Comparison of ENCODE assay signal across 18 cellular contexts in the genomic region with DNA sequence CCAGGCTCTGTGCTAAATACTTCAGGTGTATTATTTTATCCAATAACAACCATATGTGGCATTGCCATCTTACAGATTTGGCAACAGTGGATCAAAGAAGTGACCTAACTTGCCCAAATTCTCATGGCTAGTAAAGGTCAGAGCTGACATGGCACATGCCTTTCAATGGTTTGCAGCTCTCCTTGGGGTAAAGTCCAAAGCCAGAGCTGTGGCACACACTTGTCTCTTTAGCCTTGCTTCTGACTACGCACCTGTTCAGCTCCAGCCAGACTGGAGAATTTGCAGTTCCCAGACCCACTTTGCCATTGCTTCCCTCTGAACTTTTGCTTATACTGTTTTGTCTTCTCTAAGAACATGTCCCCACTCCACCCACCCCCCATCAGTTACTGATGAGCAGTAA. TPM values are rescaled to one million over a fixed set of nuclear protein-coding genes. Genes with fewer than 3 reads are reported as not detected.
DNase-seq lines count a peak whose midpoint lies in the region; ATAC-seq and TF ChIP-seq lines count a peak whose summit lies in the region.
"Had no signal": no experiment of that assay in that cellular context is flagged by ENCODE, and none has a peak within 500 bp of the region (broad histone marks: within the 10 kb centered on the region; RNA-seq: fewer than 3 reads in every experiment).

No MANE protein-coding gene starts in this region.

- no peak for TF ChIP-seq CTCF in PC-9 (conservative IDR thresholded peaks at IDR 0.05)

- CTCF ChIA-PET in PC-9 (lab: Charles Lee) = interaction anchor here (0.6 kb wide), 1 partner anchor 25 kb away, joined by 3 read pairs; no protein-coding TSS in a partner anchor

- no TSS peak for BruUV-seq in PC-9 (replicated peaks; lab: Mats Ljungman, UMichigan)

- peak overlapping the region in 2 of 11 experiments; percentile 38 to 69; a peak in 2 of 22 replicates for H3K9ac ChIP-seq in BLaER1 treated with 17β-estradiol and CSF1 and Interleukin-3, amounts not matched to agents 10 nM and 100 nM
- H3K9ac ChIP-seq: parathyroid adenoma had no signal

- H3K4me3 ChIP-seq in BLaER1 treated with 17β-estradiol and CSF1 and Interleukin-3, amounts not matched to agents 10 nM and 100 nM = no peak overlapping the region
- no peak overlapping the region for H3K4me3 ChIP-seq in CD4-positive, CD25-positive, alpha-beta regulatory T cell (ENCODE audit: low read depth, low read length)
- H3K4me3 ChIP-seq in PC-9 = no peak overlapping the region
- H3K4me3 ChIP-seq: mucosa of descending colon, tibial artery had no signal

- no peaks in the 10 kb centered on the region for H4K20me1 ChIP-seq in BLaER1 treated with 17β-estradiol and CSF1 and Interleukin-3, amounts not matched to agents 10 nM and 100 nM
- H4K20me1 ChIP-seq in PC-9 (ENCODE audit: insufficient read depth) = no peaks in the 10 kb centered on the region

- WGBS in adipose tissue, 3 donors = 96 to 100% (median 100%) methylated on average over 1 of the region's 1 CpG

- ATAC-seq in CD4-positive, CD25-positive, alpha-beta regulatory T cell (ENCODE audit: low read depth in 2 of 2) = no peak
- no peak for ATAC-seq in natural killer cell treated with Interleukin-12 subunit alpha and Interleukin-12 subunit beta and Interleukin-15 and Interleukin-18, amount 100 ng/mL, for 72 hours
- ATAC-seq: mucosa of descending colon had no signal

- peaks cover 6 to 66% (median 23%) of the 10 kb centered on the region in 11 experiments; a peak in 20 of 22 replicates for H3K36me3 ChIP-seq in BLaER1 treated with 17β-estradiol and CSF1 and Interleukin-3, amounts not matched to agents 10 nM and 100 nM
- peaks cover 26% of the 10 kb centered on the region for H3K36me3 ChIP-seq in CD4-positive, CD25-positive, alpha-beta regulatory T cell (ENCODE audit: control insufficient read depth, insufficient read depth, low read length)
- no peaks in the 10 kb centered on the region for H3K36me3 ChIP-seq in PC-9 (ENCODE audit: low read depth)

- H3K27me3 ChIP-seq in BLaER1 treated with 17β-estradiol and CSF1 and Interleukin-3, amounts not matched to agents 10 nM and 100 nM = peaks cover 12 to 18% (median 15%) of the 10 kb centered on the region in 11 experiments
- H3K27me3 ChIP-seq in CD4-positive, CD25-positive, alpha-beta regulatory T cell (ENCODE audit: control insufficient read depth, insufficient read depth, low read length) = no peaks in the 10 kb centered on the region
- no peaks in the 10 kb centered on the region for H3K27me3 ChIP-seq in PC-9 (ENCODE audit: insufficient read depth, low read depth)
- H3K27me3 ChIP-seq: brain microvascular endothelial cell, tibial artery had no signal

- peaks cover 25 to 100% (median 46%) of the 10 kb centered on the region in 10 experiments for H3K4me1 ChIP-seq in BLaER1 treated with 17β-estradiol and CSF1 and Interleukin-3, amounts not matched to agents 10 nM and 100 nM
- peaks cover 21% of the 10 kb centered on the region for H3K4me1 ChIP-seq in CD4-positive, CD25-positive, alpha-beta regulatory T cell (ENCODE audit: control insufficient read depth, insufficient read depth, low read length, poor library complexity, severe bottlenecking)
- peaks cover 18% of the 10 kb centered on the region for H3K4me1 ChIP-seq in PC-9 (replicated peaks; ENCODE audit: insufficient read depth)

- peak overlapping the region in 6 of 11 experiments; percentile 23 to 81 (median 70); a peak in 3 of 22 replicates for H3K27ac ChIP-seq in BLaER1 treated with 17β-estradiol and CSF1 and Interleukin-3, amounts not matched to agents 10 nM and 100 nM
- H3K27ac ChIP-seq in CD4-positive, CD25-positive, alpha-beta regulatory T cell (ENCODE audit: insufficient read depth, low read length, poor library complexity, severe bottlenecking) = no peak overlapping the region
- peak overlapping the region; percentile 17 for H3K27ac ChIP-seq in adipose tissue (ENCODE audit: low read depth, low read length)
- no peak overlapping the region for H3K27ac ChIP-seq in PC-9
- H3K27ac ChIP-seq: brain microvascular endothelial cell, WERI-Rb-1 had no signal

- peaks cover 0 to 48% (median 36%) of the 10 kb centered on the region in 4 donors for H3K4me1 Mint-ChIP-seq in CD4-positive, CD25-positive, alpha-beta regulatory T cell
- H3K4me1 Mint-ChIP-seq in natural killer cell treated with Interleukin-12 subunit alpha and Interleukin-12 subunit beta and Interleukin-15 and Interleukin-18, amount 100 ng/mL, for 72 hours (ENCODE audit: low read depth in 2 of 2) = peaks cover 39% of the 10 kb centered on the region in 2 donors

- no peaks in the 10 kb centered on the region for H3K9me2 ChIP-seq in PC-9 (ENCODE audit: insufficient read depth)

- H2AFZ ChIP-seq in PC-9 = no peak overlapping the region
- H2AFZ ChIP-seq: parathyroid adenoma had no signal

- H3K27ac Mint-ChIP-seq in CD4-positive, CD25-positive, alpha-beta regulatory T cell = peak overlapping the region in 2 of 3 donors; percentile 98 to 99
- H3K27ac Mint-ChIP-seq in natural killer cell treated with Interleukin-12 subunit alpha and Interleukin-12 subunit beta and Interleukin-15 and Interleukin-18, amount 100 ng/mL, for 72 hours = peak overlapping the region; percentile 96 to 98

- peak overlapping the region in 4 of 11 experiments; percentile 72 to 98 (median 93); a peak in 8 of 22 replicates for H3K4me2 ChIP-seq in BLaER1 treated with 17β-estradiol and CSF1 and Interleukin-3, amounts not matched to agents 10 nM and 100 nM
- H3K4me2 ChIP-seq in PC-9 = no peak overlapping the region

- no peaks in the 10 kb centered on the region for H3F3A ChIP-seq in PC-9 (ENCODE audit: insufficient read depth, low read depth)

- no peak for DNase-seq in CD4-positive, CD25-positive, alpha-beta regulatory T cell
- peak; percentile 5 for DNase-seq in natural killer cell treated with Interleukin-12 subunit alpha and Interleukin-12 subunit beta and Interleukin-15 and Interleukin-18, amount 100 ng/mL, for 72 hours (ENCODE audit: low spot score)
- DNase-seq in amygdala (lab: John Stamatoyannopoulos, UW) (no peak), PC-9 (no peak)
- DNase-seq in stimulated activated CD4-positive, alpha-beta T cell treated with anti-CD3 and anti-CD28 coated beads, Interleukin-4, amount 100 ng/mL, for 4 hours = no peak
- DNase-seq: brain microvascular endothelial cell; effector memory CD4-positive, alpha-beta T cell; foreskin fibroblast; Kasumi-1; NCI-H1694; NCI-H510A; OCI-M1; tibial artery; WERI-Rb-1 had no signal

- H3K79me2 ChIP-seq in PC-9 (ENCODE audit: low read depth) = peaks cover 15% of the 10 kb centered on the region
- H3K79me2 ChIP-seq: parathyroid adenoma had no signal

- POLR2A ChIA-PET in PC-9 (lab: Charles Lee; ENCODE audit: unreplicated experiment) = interaction anchor here (0.7 kb wide), 1 partner anchor 19 kb away, joined by 6 read pairs; no protein-coding TSS in a partner anchor

- intact Hi-C loops in PC-9 (cut with micrococcal nuclease; ENCODE audit: unreplicated experiment) = no loop called here

- H3K4me3 Mint-ChIP-seq in CD4-positive, CD25-positive, alpha-beta regulatory T cell = peak overlapping the region in 2 of 4 donors; percentile 48 to 50
- no peak overlapping the region for H3K4me3 Mint-ChIP-seq in natural killer cell treated with Interleukin-12 subunit alpha and Interleukin-12 subunit beta and Interleukin-15 and Interleukin-18, amount 100 ng/mL, for 72 hours

- peaks cover 0 to 4% (median 0%) of the 10 kb centered on the region in 11 experiments; a peak in 3 of 22 replicates for H3K9me3 ChIP-seq in BLaER1 treated with 17β-estradiol and CSF1 and Interleukin-3, amounts not matched to agents 10 nM and 100 nM (replicated peaks in 1 of 11)
- H3K9me3 ChIP-seq in CD4-positive, CD25-positive, alpha-beta regulatory T cell (ENCODE audit: control insufficient read depth in 2 of 2, low read length in 2 of 2) = no peaks in the 10 kb centered on the region
- H3K9me3 ChIP-seq in PC-9 (ENCODE audit: insufficient read depth, low read depth) = no peaks in the 10 kb centered on the region
- H3K9me3 ChIP-seq: mucosa of descending colon, tibial artery had no signal

- peaks cover 36% of the 10 kb centered on the region for H3K36me3 Mint-ChIP-seq in CD4-positive, CD25-positive, alpha-beta regulatory T cell
- H3K36me3 Mint-ChIP-seq in natural killer cell treated with Interleukin-12 subunit alpha and Interleukin-12 subunit beta and Interleukin-15 and Interleukin-18, amount 100 ng/mL, for 72 hours = no peaks in the 10 kb centered on the region

- peaks cover 0 to 3% (median 0%) of the 10 kb centered on the region in 7 donors for H3K9me3 Mint-ChIP-seq in CD4-positive, CD25-positive, alpha-beta regulatory T cell
- H3K9me3 Mint-ChIP-seq in natural killer cell treated with Interleukin-12 subunit alpha and Interleukin-12 subunit beta and Interleukin-15 and Interleukin-18, amount 100 ng/mL, for 72 hours = no peaks in the 10 kb centered on the region

- H3K27me3 Mint-ChIP-seq in CD4-positive, CD25-positive, alpha-beta regulatory T cell = no peaks in the 10 kb centered on the region
- no peaks in the 10 kb centered on the region for H3K27me3 Mint-ChIP-seq in natural killer cell treated with Interleukin-12 subunit alpha and Interleukin-12 subunit beta and Interleukin-15 and Interleukin-18, amount 100 ng/mL, for 72 hours

RNA-seq across cellular contexts. Expression of gene SLC35A4, which starts 5.9 kb away (rescaled TPM):
- total RNA-seq in CD4-positive, CD25-positive, alpha-beta regulatory T cell = 35.0 TPM
- 10 to 100 TPM; 69.3 to 89.5 (median 78.0) TPM for polyA plus RNA-seq in CD4-positive, CD25-positive, alpha-beta regulatory T cell
- polyA plus RNA-seq in adipose tissue = 10 to 100 TPM; 31.2 to 65.9 (median 43.5) TPM
- total RNA-seq in natural killer cell treated with Interleukin-12 subunit alpha and Interleukin-12 subunit beta and Interleukin-15 and Interleukin-18, amount 100 ng/mL, for 72 hours = 10 to 100 TPM; 73.8 to 97.3 TPM
- total RNA-seq in PC-9 (2021) = 44.2 and 66.2 TPM in 2 replicates

RNA-seq across cellular contexts. Expression of gene APBB3, which starts 6.1 kb away (rescaled TPM):
- 50.8 TPM for total RNA-seq in CD4-positive, CD25-positive, alpha-beta regulatory T cell
- polyA plus RNA-seq in CD4-positive, CD25-positive, alpha-beta regulatory T cell = 1 to 10 TPM; 3.4 to 5.2 (median 4.0) TPM
- 10 to 100 TPM; 18.5 to 24.3 (median 22.2) TPM for polyA plus RNA-seq in adipose tissue
- 10 to 100 TPM; 12.8 to 25.8 TPM for total RNA-seq in natural killer cell treated with Interleukin-12 subunit alpha and Interleukin-12 subunit beta and Interleukin-15 and Interleukin-18, amount 100 ng/mL, for 72 hours
- total RNA-seq in PC-9 (2021) = 23.4 and 26.0 TPM in 2 replicates

RNA-seq across cellular contexts. Expression of gene SRA1, which starts 13.2 kb away (rescaled TPM):
- 38.9 TPM for total RNA-seq in CD4-positive, CD25-positive, alpha-beta regulatory T cell
- 10 to 100 TPM; 36.6 to 44.3 (median 38.4) TPM for polyA plus RNA-seq in CD4-positive, CD25-positive, alpha-beta regulatory T cell
- polyA plus RNA-seq in adipose tissue = 10 to 100 TPM in 2 of 3 donors, 1 to 10 TPM in 1; 9.6 to 33.1 (median 30.2) TPM
- total RNA-seq in natural killer cell treated with Interleukin-12 subunit alpha and Interleukin-12 subunit beta and Interleukin-15 and Interleukin-18, amount 100 ng/mL, for 72 hours = 10 to 100 TPM; 61.4 to 64.7 TPM
- 30.5 and 36.1 TPM in 2 replicates for total RNA-seq in PC-9 (2021)

RNA-seq across cellular contexts. Expression of gene EIF4EBP3, which starts 23.0 kb away (rescaled TPM):
- total RNA-seq in CD4-positive, CD25-positive, alpha-beta regulatory T cell = 11.8 TPM
- polyA plus RNA-seq in CD4-positive, CD25-positive, alpha-beta regulatory T cell = 10 to 100 TPM; 28.4 to 44.7 (median 40.5) TPM
- 10 to 100 TPM; 32.4 to 75.8 (median 40.6) TPM for polyA plus RNA-seq in adipose tissue
- total RNA-seq in natural killer cell treated with Interleukin-12 subunit alpha and Interleukin-12 subunit beta and Interleukin-15 and Interleukin-18, amount 100 ng/mL, for 72 hours = 1 to 10 TPM; 7.0 to 8.6 TPM
- 4.8 and 5.6 TPM in 2 replicates for total RNA-seq in PC-9 (2021)

Comparison
In these comparisons a context has a peak if more than half of its experiments do, and no peak if none do; other contexts are left out.
1. H3K27ac ChIP-seq: peak in BLaER1 treated with 17β-estradiol and CSF1 and Interleukin-3, amounts not matched to agents 10 nM and 100 nM (6 of 11) and adipose tissue (single experiment); none in CD4-positive, CD25-positive, alpha-beta regulatory T cell (single experiment) and PC-9 (single experiment).